In genomic region chr14:103683139-103683538, GRCh38 we compare ENCODE assay signal across 29 cellular contexts.
"Had no signal": no experiment of that assay in that cellular context is flagged by ENCODE, and none has a peak within 500 bp of the region (broad histone marks: within the 10 kb centered on the region; RNA-seq: fewer than 3 reads in every experiment).

No MANE protein-coding gene starts in this region.

- H3K27me3 Mint-ChIP-seq: dendritic cell treated with granulocyte-macrophage colony-stimulating factor and Interleukin-4, amounts not matched to agents 40 ng/mL and 50 ng/mL, for 4 days; naive B cell; natural killer cell treated with Interleukin-12 subunit alpha and Interleukin-12 subunit beta and Interleukin-15 and Interleukin-18, amount 100 ng/mL, for 72 hours; stimulated activated naive CD8-positive, alpha-beta T cell treated with anti-CD3 and anti-CD28 coated beads, Interleukin-15, amount 100 ng/mL, for 72 hours had no signal

- H3K27ac Mint-ChIP-seq: dendritic cell treated with granulocyte-macrophage colony-stimulating factor and Interleukin-4, amounts not matched to agents 40 ng/mL and 50 ng/mL, for 4 days; endodermal cell; mesothelial cell of epicardium; naive B cell; natural killer cell treated with Interleukin-12 subunit alpha and Interleukin-12 subunit beta and Interleukin-15 and Interleukin-18, amount 100 ng/mL, for 72 hours had no signal

- ATAC-seq: esophagus mucosa; gastrocnemius medialis; heart left ventricle; left lobe of liver; mucosa of descending colon; natural killer cell treated with Interleukin-12 subunit alpha and Interleukin-12 subunit beta and Interleukin-15 and Interleukin-18, amount 100 ng/mL, for 72 hours; right lobe of liver; stimulated activated naive CD8-positive, alpha-beta T cell treated with anti-CD3 and anti-CD28 coated beads, Interleukin-15, amount 100 ng/mL, for 72 hours; upper lobe of right lung had no signal

- H3K27ac ChIP-seq: colonic mucosa, epithelial cell of prostate, heart left ventricle, hepatocyte, right lobe of liver, suprapubic skin, transverse colon, upper lobe of right lung, uterus had no signal

- H3K4me2 ChIP-seq: hepatocyte had no signal

- H3K4me1 ChIP-seq: colonic mucosa, right lobe of liver, suprapubic skin, uterus had no signal

- H3K4me3 Mint-ChIP-seq: dendritic cell treated with granulocyte-macrophage colony-stimulating factor and Interleukin-4, amounts not matched to agents 40 ng/mL and 50 ng/mL, for 4 days; endodermal cell; mesothelial cell of epicardium; naive B cell; natural killer cell treated with Interleukin-12 subunit alpha and Interleukin-12 subunit beta and Interleukin-15 and Interleukin-18, amount 100 ng/mL, for 72 hours; stimulated activated naive CD8-positive, alpha-beta T cell treated with anti-CD3 and anti-CD28 coated beads, Interleukin-15, amount 100 ng/mL, for 72 hours had no signal

- FAIRE-seq: kidney, small intestine had no signal

- H3K4me1 Mint-ChIP-seq: endodermal cell, mesothelial cell of epicardium had no signal

- H2AFZ ChIP-seq: hepatocyte had no signal

- H3K9me3 Mint-ChIP-seq: dendritic cell treated with granulocyte-macrophage colony-stimulating factor and Interleukin-4, amounts not matched to agents 40 ng/mL and 50 ng/mL, for 4 days; endodermal cell; mesothelial cell of epicardium; naive B cell; natural killer cell treated with Interleukin-12 subunit alpha and Interleukin-12 subunit beta and Interleukin-15 and Interleukin-18, amount 100 ng/mL, for 72 hours; stimulated activated naive CD8-positive, alpha-beta T cell treated with anti-CD3 and anti-CD28 coated beads, Interleukin-15, amount 100 ng/mL, for 72 hours had no signal

- H3K9me3 ChIP-seq: colonic mucosa, gastrocnemius medialis, heart left ventricle, mucosa of descending colon, right lobe of liver, suprapubic skin, transverse colon, upper lobe of right lung, uterus had no signal

- H3K4me3 ChIP-seq: colonic mucosa, gastrocnemius medialis, heart left ventricle, hepatocyte, mucosa of descending colon, right lobe of liver, suprapubic skin, transverse colon, upper lobe of right lung, uterus had no signal

- H3K27me3 ChIP-seq: colonic mucosa, gastrocnemius medialis, heart left ventricle, hepatocyte, right lobe of liver, suprapubic skin, transverse colon, upper lobe of right lung, uterus had no signal

- DNase-seq: colonic mucosa; effector CD8-positive, alpha-beta T cell; endodermal cell; foreskin fibroblast; gastrocnemius medialis; heart left ventricle; kidney; mesenchymal stem cell; mucosa of descending colon; naive B cell; nucleus accumbens; right lobe of liver; small intestine; stimulated activated CD4-positive, alpha-beta T cell treated with anti-CD3 and anti-CD28 coated beads, Interleukin-1b, Interleukin-23, amount 100 ng/mL, for 48 hours; stimulated activated CD4-positive, alpha-beta T cell treated with anti-CD3 and anti-CD28 coated beads, Interleukin-4, amount 100 ng/mL, for 1 hour; stimulated activated CD8-positive, alpha-beta memory T cell treated with anti-CD3 and anti-CD28 coated beads, Interleukin-4, amount 100 ng/mL, for 48 hours; stimulated activated naive CD4-positive, alpha-beta T cell; stimulated activated naive CD8-positive, alpha-beta T cell treated with anti-CD3 and anti-CD28 coated beads, Interleukin-15, amount 100 ng/mL, for 72 hours; transverse colon; upper lobe of right lung; uterus had no signal

- H3K36me3 ChIP-seq: uterus had no signal
